2 cellular contexts compared by ENCODE assay signal in genomic region chr1:153470707-153471106, GRCh38.
TF ChIP-seq lines count a peak whose summit lies in the region.

No MANE protein-coding gene starts in this region.

TF ChIP-seq in H1, 55 proteins besides CTCF, POLR2A, EP300 and RAD21:
- TF ChIP-seq YY1 (IDR thresholded peaks at IDR 0.05; ENCODE audit: low read depth, low read length) (no peak), TAF7 (optimal IDR thresholded peaks at IDR 0.05; ENCODE audit: borderline replicate concordance, low read depth, low read length) (no peak)

TF ChIP-seq in SK-N-SH treated with all-trans-retinoic acid at 6 μM for 48 hours, 23 proteins besides CTCF, POLR2A, EP300 and RAD21:
- TF ChIP-seq OSR1 (CRISPR knock-in tag; IDR thresholded peaks at IDR 0.05): no peak
- no peak for TF ChIP-seq SNAI2 (CRISPR knock-in tag; IDR thresholded peaks at IDR 0.05)
- no peak for TF ChIP-seq CREB5 (CRISPR knock-in tag; IDR thresholded peaks at IDR 0.05; ENCODE audit: low read depth)
- no peak for TF ChIP-seq PATZ1 (CRISPR knock-in tag; IDR thresholded peaks at IDR 0.05; ENCODE audit: borderline replicate concordance)
